17 cellular contexts compared by ENCODE assay signal in the genomic region with DNA sequence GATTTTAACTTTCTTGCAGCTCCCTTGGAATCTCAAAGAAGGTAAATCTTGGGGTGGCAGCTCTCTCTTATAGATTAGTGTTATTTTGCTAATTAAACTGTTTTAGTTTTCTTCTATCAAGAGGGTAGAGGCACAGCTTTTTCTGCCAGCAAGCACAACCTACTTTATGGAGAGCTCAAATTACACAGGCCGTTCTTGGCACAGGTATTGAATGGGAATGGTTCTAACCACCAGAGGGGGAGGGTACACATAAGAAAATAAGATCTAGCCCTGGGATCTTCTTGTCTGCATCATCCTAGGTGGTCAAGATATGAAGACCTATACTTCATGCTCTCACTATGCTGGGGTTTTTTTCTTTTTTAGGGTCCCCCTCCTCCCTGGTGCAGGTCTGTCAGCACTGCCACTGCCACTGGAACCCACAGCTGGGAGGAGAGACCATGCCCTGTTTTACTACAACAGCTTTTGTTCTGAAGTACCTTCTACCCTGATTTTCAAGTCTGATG. TPM values are rescaled to one million over a fixed set of nuclear protein-coding genes. Genes with fewer than 3 reads are reported as not detected.
DNase-seq lines count a peak whose midpoint lies in the region; ATAC-seq and TF ChIP-seq lines count a peak whose summit lies in the region.
"Had no signal": no experiment of that assay in that cellular context is flagged by ENCODE, and none has a peak within 500 bp of the region (broad histone marks: within the 10 kb centered on the region; RNA-seq: fewer than 3 reads in every experiment).

No MANE protein-coding gene starts in this region.

- H2AK5ac ChIP-seq in mesendoderm (ENCODE audit: low read length), result no peak overlapping the region

- H3K27me3 ChIP-seq in PC-3 (ENCODE audit: low read length), result no peaks in the 10 kb centered on the region
- H3K27me3 ChIP-seq in mesendoderm (ENCODE audit: insufficient read depth, low read length, poor library complexity), result no peaks in the 10 kb centered on the region
- H3K27me3 ChIP-seq: gastroesophageal sphincter, ovary, SJSA1, spleen, vagina had no signal

- H3K23ac ChIP-seq in mesendoderm (ENCODE audit: low read length), result no peak overlapping the region

- no peak overlapping the region for H2BK5ac ChIP-seq in mesendoderm (ENCODE audit: low read length)

- no peaks in the 10 kb centered on the region for H4K20me1 ChIP-seq in PC-3 (ENCODE audit: low read length)

- WGBS in mesendoderm (ENCODE audit: extremely low coverage, insufficient coverage, low lambda C conversion rate), result no CpG with 5 or more reads among the region's 1 CpG

- H4K8ac ChIP-seq in mesendoderm (ENCODE audit: low read depth, low read length), result no peak overlapping the region

- POLR2A ChIA-PET in PC-3 (lab: Charles Lee; ENCODE audit: unreplicated experiment), result interaction anchor here (0.6 kb wide), 1 partner anchor 8 kb away, joined by 8 read pairs; no protein-coding TSS in a partner anchor

- H3K4me1 ChIP-seq in PC-3 (ENCODE audit: insufficient read depth, low read length), result peaks cover 11% of the 10 kb centered on the region
- H3K4me1 ChIP-seq in mesendoderm (ENCODE audit: control insufficient read depth, low read depth, low read length), result peaks cover 3% of the 10 kb centered on the region
- H3K4me1 ChIP-seq: gastroesophageal sphincter, SJSA1, spleen, vagina had no signal

- H4K5ac ChIP-seq in mesendoderm (ENCODE audit: low read length), result no peak overlapping the region

- DNase-seq in H4 (ENCODE audit: low spot score), result peak; percentile 8
- peak; percentile 4 for DNase-seq in NCI-H1436 (lab: John Stamatoyannopoulos, UW)
- DNase-seq in PC-3, result peak; percentile 66
- peak; percentile 3 for DNase-seq in mesendoderm
- no peak for DNase-seq in NCI-H82 (lab: John Stamatoyannopoulos, UW)
- DNase-seq in cerebellar nuclear complex (lab: John Stamatoyannopoulos, UW), result no peak
- DNase-seq: activated CD4-positive, alpha-beta T cell treated with anti-CD3 and anti-CD28 coated beads for 4 hours; central memory CD4-positive, alpha-beta T cell; Karpas-422; ovary; spleen; stimulated activated naive CD8-positive, alpha-beta T cell treated with anti-CD3 and anti-CD28 coated beads, Interleukin-15, amount 100 ng/mL, for 72 hours; T1000 had no signal

- H3K36me3 ChIP-seq in PC-3 (ENCODE audit: low read depth, low read length), result no peaks in the 10 kb centered on the region; the same call in 1 of the 2 replicates
- H3K36me3 ChIP-seq in mesendoderm (ENCODE audit: control insufficient read depth, insufficient read depth, low read length), result no peaks in the 10 kb centered on the region
- H3K36me3 ChIP-seq: ovary had no signal

- ATAC-seq in PC-3 (peak; percentile 90), HG02571 (IDR thresholded peaks at IDR 0.05; ENCODE audit: unreplicated experiment) (no peak)
- ATAC-seq: gastroesophageal sphincter; stimulated activated naive CD8-positive, alpha-beta T cell treated with anti-CD3 and anti-CD28 coated beads, Interleukin-15, amount 100 ng/mL, for 72 hours had no signal

- H3F3A ChIP-seq in PC-3 (ENCODE audit: low read length, unreplicated experiment), result no peaks in the 10 kb centered on the region

- H3K79me2 ChIP-seq in PC-3 (ENCODE audit: low read length) (no peaks in the 10 kb centered on the region), mesendoderm (ENCODE audit: control insufficient read depth, insufficient read depth, low read length) (no peaks in the 10 kb centered on the region)

- CTCF ChIA-PET in PC-3 (lab: Charles Lee), result interaction anchor here (1.0 to 1.9 kb wide), 3 partner anchors 16 to 159 kb away, joined by 3 to 7 read pairs (median 4); a partner anchor contains a TSS

- intact Hi-C loops in PC-3 (cut with micrococcal nuclease), result no loop called here

- BruUV-seq in PC-3 (replicated peaks; lab: Mats Ljungman, UMichigan), result no TSS peak

- no peak overlapping the region for H3K9ac ChIP-seq in PC-3 (ENCODE audit: low read length)
- no peak overlapping the region for H3K9ac ChIP-seq in mesendoderm (ENCODE audit: low read length)

- TF ChIP-seq CTCF in PC-3 (conservative IDR thresholded peaks at IDR 0.05; ENCODE audit: low read depth, low read length), result no peak

- H3K9me3 ChIP-seq in PC-3 (ENCODE audit: low read length), result no peaks in the 10 kb centered on the region
- H3K9me3 ChIP-seq: gastroesophageal sphincter, ovary, SJSA1, spleen, vagina had no signal

- H3K79me1 ChIP-seq in mesendoderm (ENCODE audit: low read length), result no peaks in the 10 kb centered on the region

- no peak overlapping the region for H3K18ac ChIP-seq in mesendoderm (ENCODE audit: low read length)

- H2AFZ ChIP-seq in PC-3 (ENCODE audit: low read length), result no peak overlapping the region

- H3K9me2 ChIP-seq in PC-3 (replicated peaks; ENCODE audit: low read length), result no peaks in the 10 kb centered on the region

- H2BK120ac ChIP-seq in mesendoderm (ENCODE audit: low read depth, low read length), result no peak overlapping the region

- H3K4me3 ChIP-seq in PC-3 (ENCODE audit: low read length) (no peak overlapping the region), mesendoderm (ENCODE audit: low read length) (no peak overlapping the region)
- H3K4me3 ChIP-seq: gastroesophageal sphincter, ovary, SJSA1, spleen, vagina had no signal

- H3K56ac ChIP-seq in mesendoderm (ENCODE audit: low read length), result peak overlapping the region; percentile 19

- H3K27ac ChIP-seq in PC-3 (ENCODE audit: low read length) (no peak overlapping the region), mesendoderm (ENCODE audit: low read depth, low read length) (no peak overlapping the region)
- H3K27ac ChIP-seq: gastroesophageal sphincter, ovary, SJSA1, spleen, vagina had no signal

- H3K4me2 ChIP-seq in PC-3 (ENCODE audit: low read length) (peak overlapping the region; percentile 6; the same call in 1 of the 2 replicates), mesendoderm (ENCODE audit: low read length) (no peak overlapping the region)

- no peak overlapping the region for H3K4ac ChIP-seq in mesendoderm (ENCODE audit: low read depth, low read length)

- no peak overlapping the region for H2BK15ac ChIP-seq in mesendoderm (replicated peaks; ENCODE audit: low read depth)

RNA-seq across cellular contexts. Expression of a gene that starts 48.6 kb away (rescaled TPM):
- not detected in 2 replicates for total RNA-seq in H4 (2014; rRNA removed; shearing (Covaris generic))
- total RNA-seq in PC-3 (2014; rRNA removed), result 1.4 and 1.8 TPM in 2 replicates
- polyA plus RNA-seq in mesendoderm (2013, experiment 1 of 2), result 0.24 TPM
- 0.42 TPM for polyA plus RNA-seq in mesendoderm (2013, experiment 2 of 2)

Comparison
In these comparisons a context has a peak if more than half of its experiments do, and no peak if none do; other contexts are left out.
1. DNase-seq: peak in H4 (single experiment), NCI-H1436 (single experiment), PC-3 (single experiment) and mesendoderm (single experiment); none in NCI-H82 (single experiment) and cerebellar nuclear complex (0 of 2).